Comparison of ENCODE assay signal across 20 cellular contexts in the genomic region with DNA sequence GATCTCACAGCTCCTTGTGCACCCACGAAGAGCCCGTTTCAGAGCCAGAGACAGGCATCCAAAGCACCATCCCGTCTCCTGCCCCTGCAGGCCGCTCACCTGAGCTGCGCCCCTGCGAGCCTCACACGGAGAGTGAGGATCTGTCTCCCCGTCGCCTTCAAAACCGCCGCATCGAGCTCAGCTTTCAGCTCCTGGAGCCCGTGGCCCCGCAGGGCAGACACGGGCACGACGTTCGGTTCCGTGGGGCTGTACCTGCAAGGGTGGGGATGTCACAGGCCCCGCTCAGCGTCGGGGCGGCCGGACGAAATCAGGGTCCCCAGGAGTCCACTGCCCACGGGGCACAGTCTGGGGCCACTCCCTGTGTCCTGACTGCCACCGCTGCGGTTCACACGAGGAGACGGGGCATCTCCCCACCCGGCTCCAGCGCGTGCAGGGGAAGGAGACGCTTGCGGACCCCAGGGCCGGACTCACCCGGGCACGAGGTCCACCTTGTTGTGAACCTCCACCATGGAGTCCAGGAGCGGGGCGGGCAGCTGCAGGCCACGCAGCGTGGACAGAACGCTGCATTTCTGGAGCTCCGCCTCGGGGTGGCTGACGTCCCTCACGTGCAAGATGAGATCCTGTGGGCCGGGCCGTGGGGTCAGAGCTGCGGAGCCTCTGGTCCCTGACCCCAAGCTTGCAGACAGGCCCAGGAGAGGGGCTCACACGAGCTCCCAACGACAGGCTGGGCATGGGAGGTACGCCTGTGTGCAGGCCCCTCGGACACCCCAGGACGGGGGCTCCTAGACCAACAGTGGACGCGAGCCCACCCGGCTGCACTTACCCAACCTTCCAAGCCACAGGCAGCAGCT. TPM values are rescaled to one million over a fixed set of nuclear protein-coding genes. Genes with fewer than 3 reads are reported as not detected.
DNase-seq lines count a peak whose midpoint lies in the region; FAIRE-seq and TF ChIP-seq lines count a peak whose summit lies in the region.
"Had no signal": no experiment of that assay in that cellular context is flagged by ENCODE, and none has a peak within 500 bp of the region (broad histone marks: within the 10 kb centered on the region; RNA-seq: fewer than 3 reads in every experiment).

No MANE protein-coding gene starts in this region.

- 96 to 98% (median 97%) methylated on average over 35 to 58 of the region's 58 CpGs for WGBS in spleen, 5 donors

- TF ChIP-seq CTCF in GM13976 (IDR thresholded peaks at IDR 0.05; ENCODE audit: borderline replicate concordance, control extremely low read depth, extremely low read depth, insufficient read depth, missing control alignments) = no peak
- no peak for TF ChIP-seq CTCF in kidney (IDR thresholded peaks at IDR 0.05; ENCODE audit: borderline replicate concordance, extremely low read depth, insufficient read depth)
- no peak for TF ChIP-seq CTCF in spleen (IDR thresholded peaks at IDR 0.05 in 8 of 11, conservative IDR thresholded peaks at IDR 0.05 in 3 of 11)
- TF ChIP-seq CTCF in Calu3 (IDR thresholded peaks at IDR 0.05; ENCODE audit: unreplicated experiment) = no peak
- no peak for TF ChIP-seq CTCF in brain microvascular endothelial cell (IDR thresholded peaks at IDR 0.05; ENCODE audit: low read depth, low read length, missing control alignments)

- H3K4me3 ChIP-seq in NT2/D1 (ENCODE audit: insufficient read length, low read depth) = no peak overlapping the region
- no peak overlapping the region for H3K4me3 ChIP-seq in kidney (ENCODE audit: low read length in 2 of 2)
- H3K4me3 ChIP-seq in spleen = no peak overlapping the region
- H3K4me3 ChIP-seq in brain microvascular endothelial cell (ENCODE audit: low read depth, low read length) = no peak overlapping the region
- H3K4me3 ChIP-seq: adrenal gland, dorsolateral prefrontal cortex, thyroid gland had no signal

- H3K36me3 ChIP-seq in NT2/D1 (ENCODE audit: insufficient read depth, insufficient read length, low read length) = peaks cover 74% of the 10 kb centered on the region
- peaks cover 19 to 22% of the 10 kb centered on the region in 2 donors for H3K36me3 ChIP-seq in kidney (ENCODE audit: control insufficient read depth in 1 of 2, insufficient read depth in 2 of 2, low read length in 2 of 2)
- H3K36me3 ChIP-seq in spleen = peaks cover 0 to 93% (median 82%) of the 10 kb centered on the region in 6 donors
- peaks cover 41% of the 10 kb centered on the region for H3K36me3 ChIP-seq in brain microvascular endothelial cell (replicated peaks)

- H3K27me3 Mint-ChIP-seq in Calu3 (ENCODE audit: unreplicated experiment) = no peaks in the 10 kb centered on the region
- H3K27me3 Mint-ChIP-seq: IgD-negative memory B cell; naive thymus-derived CD8-positive, alpha-beta T cell had no signal

- H3K27me3 ChIP-seq in NT2/D1 (ENCODE audit: insufficient read depth, insufficient read length) (no peaks in the 10 kb centered on the region), spleen (replicated peaks in 1 of 7) (no peaks in the 10 kb centered on the region), brain microvascular endothelial cell (replicated peaks) (no peaks in the 10 kb centered on the region)
- H3K27me3 ChIP-seq: adrenal gland, dorsolateral prefrontal cortex, thyroid gland had no signal

- H3K27ac ChIP-seq in kidney (ENCODE audit: low read depth in 2 of 2, low read length in 2 of 2) (no peak overlapping the region), spleen (no peak overlapping the region), brain microvascular endothelial cell (no peak overlapping the region)
- H3K27ac ChIP-seq: adrenal gland, dorsolateral prefrontal cortex, parathyroid adenoma, thyroid gland had no signal

- no peak for TF ChIP-seq POLR2A in spleen (IDR thresholded peaks at IDR 0.05)

- intact Hi-C loops in kidney (cut with DNase I) = no loop called here
- intact Hi-C loops in spleen (cut with DNase I; ENCODE audit: low total_unique reads) = no loop called here
- intact Hi-C loops in Calu3 (cut with micrococcal nuclease; ENCODE audit: unreplicated experiment) = no loop called here

- H3K9me3 Mint-ChIP-seq in Calu3 (ENCODE audit: low read depth, unreplicated experiment) = no peaks in the 10 kb centered on the region

- in situ Hi-C loops in GM13976 (cut with MboI; ENCODE audit: low sequenced_read_pairs, unreplicated experiment) = no loop called here
- in situ Hi-C loops in brain microvascular endothelial cell (cut with HindIII; ENCODE audit: low pct_ligation_motif_present, low sequenced_read_pairs) = no loop called here

- DNase-seq in GM13976 (ENCODE audit: low spot score) (peak; percentile 28), NT2/D1 (ENCODE audit: low read depth, low spot score) (no peak), kidney (peak; percentile 74), spleen (peak; percentile 75), Calu3 (no peak), COR-L47 (lab: John Stamatoyannopoulos, UW) (no peak), brain microvascular endothelial cell (no peak)
- DNase-seq: DMS79; foreskin melanocyte; NCI-H2171; NCI-H524 treated with DMSO at 0.1 percent for 48 hours; stimulated activated naive CD4-positive, alpha-beta T cell treated with Interleukin-2 at 50 U/mL for 16 hours; SW 1271 had no signal

- BruUV-seq in Calu3 (replicated peaks; lab: Mats Ljungman, UMichigan) = no TSS peak

- no peak for FAIRE-seq in kidney (lab: Jason Lieb, UNC)
- FAIRE-seq: bronchial epithelial cell had no signal

- no peak overlapping the region for H3K4me3 Mint-ChIP-seq in Calu3 (ENCODE audit: low read depth, unreplicated experiment)
- H3K4me3 Mint-ChIP-seq: naive thymus-derived CD8-positive, alpha-beta T cell had no signal

- no peaks in the 10 kb centered on the region for H3K4me1 ChIP-seq in NT2/D1 (ENCODE audit: insufficient read depth, insufficient read length)
- no peaks in the 10 kb centered on the region for H3K4me1 ChIP-seq in kidney (ENCODE audit: control insufficient read depth in 1 of 2, insufficient read depth in 1 of 2, low read depth in 1 of 2, low read length in 2 of 2)
- no peaks in the 10 kb centered on the region for H3K4me1 ChIP-seq in spleen
- H3K4me1 ChIP-seq: adrenal gland, parathyroid adenoma, thyroid gland had no signal

- H3K9ac ChIP-seq in NT2/D1 (ENCODE audit: insufficient read length, low read depth) (peak overlapping the region; percentile 8), kidney (ENCODE audit: low read length in 2 of 2) (no peak overlapping the region)
- H3K9ac ChIP-seq: parathyroid adenoma had no signal

- H3K4me1 Mint-ChIP-seq in Calu3 (ENCODE audit: low read depth, unreplicated experiment) = no peaks in the 10 kb centered on the region
- H3K4me1 Mint-ChIP-seq: IgD-negative memory B cell had no signal

- no peak overlapping the region for H3K27ac Mint-ChIP-seq in Calu3 (ENCODE audit: unreplicated experiment)
- H3K27ac Mint-ChIP-seq: naive thymus-derived CD8-positive, alpha-beta T cell had no signal

- H3K9me3 ChIP-seq in NT2/D1 (ENCODE audit: insufficient read depth, low read length) (no peaks in the 10 kb centered on the region), kidney (ENCODE audit: control insufficient read depth in 1 of 2, low read length in 2 of 2) (no peaks in the 10 kb centered on the region), spleen (peaks cover 0 to 16% (median 0%) of the 10 kb centered on the region in 8 donors)
- H3K9me3 ChIP-seq: adrenal gland, thyroid gland had no signal

- CTCF ChIA-PET in Calu3 (lab: Charles Lee) = no interaction called here

- H3K36me3 Mint-ChIP-seq in Calu3 (ENCODE audit: insufficient read depth, unreplicated experiment) = peaks cover 39% of the 10 kb centered on the region

RNA-seq across cellular contexts. Expression of gene GTPBP6, which starts 11.1 kb away (rescaled TPM):
- total RNA-seq in kidney = 50.1 TPM
- 61.9 TPM for polyA plus RNA-seq in kidney (ENCODE audit: insufficient read depth, low read depth, low replicate concordance)
- total RNA-seq in spleen = 10 to 100 TPM; 25.4 to 50.4 (median 37.6) TPM
- polyA plus RNA-seq in spleen = 10 to 100 TPM; 43.8 to 69.4 (median 43.9) TPM
- 30.2 and 32.9 TPM in 2 replicates for total RNA-seq in Calu3 (2022)

RNA-seq across cellular contexts. Expression of gene PLCXD1, which starts 26.3 kb away (rescaled TPM):
- total RNA-seq in kidney (11.0 TPM), spleen (10 to 100 TPM; 13.0 to 35.0 (median 24.3) TPM), Calu3 (2022) (19.1 and 23.2 TPM in 2 replicates)
- polyA plus RNA-seq in kidney (ENCODE audit: insufficient read depth, low read depth, low replicate concordance) (4.9 TPM), spleen (10 to 100 TPM in 2 of 3 donors, 1 to 10 TPM in 1; 9.9 to 21.3 (median 11.5) TPM)

Comparison
In these comparisons a context has a peak if more than half of its experiments do, and no peak if none do; other contexts are left out.
1. DNase-seq: peak in GM13976 (single experiment), kidney (single experiment) and spleen (single experiment); none in NT2/D1 (single experiment), Calu3 (single experiment), COR-L47 (single experiment) and brain microvascular endothelial cell (single experiment).